In the genomic region with DNA sequence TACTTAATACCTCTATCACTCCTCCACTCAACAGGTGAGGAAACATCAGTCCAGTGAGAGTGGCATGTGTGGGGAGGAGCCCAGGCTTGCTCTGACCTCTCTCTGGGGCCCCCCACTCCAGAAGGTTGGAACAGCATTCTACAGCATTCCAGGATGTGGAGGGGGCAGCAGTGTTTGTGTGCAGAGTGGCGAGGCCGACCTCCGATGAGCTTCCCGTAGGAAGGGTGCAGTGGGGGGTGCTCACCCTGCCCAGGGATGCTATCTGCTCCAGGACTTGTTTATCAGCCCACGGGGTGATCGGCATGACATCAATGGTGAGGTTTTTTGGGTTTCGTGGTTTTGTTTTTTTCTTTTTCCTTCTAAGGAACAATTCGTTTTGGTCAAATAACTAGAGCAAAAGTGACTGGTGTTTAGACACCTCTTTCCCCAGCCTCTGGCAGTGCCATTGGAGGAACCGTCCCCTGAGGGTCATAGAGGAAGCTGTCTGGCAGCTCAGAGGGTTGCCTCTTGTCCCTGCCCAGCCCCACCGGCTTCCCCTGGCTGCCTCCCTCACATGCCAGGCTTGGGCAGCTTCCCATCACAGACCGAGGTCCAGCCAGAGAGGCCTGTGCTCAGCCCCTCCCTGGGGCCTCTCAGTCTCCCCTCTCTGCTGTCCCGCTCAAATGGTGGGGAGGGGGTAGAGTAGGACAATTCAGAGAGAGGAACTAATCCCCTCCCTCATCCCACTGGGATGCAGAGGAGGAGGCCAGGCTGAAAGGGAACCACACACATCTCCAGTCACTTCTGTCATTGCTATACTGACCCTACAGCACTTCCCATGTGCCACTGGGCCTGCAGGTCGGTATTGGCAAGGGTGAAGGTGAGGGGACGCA, we compare ENCODE assay signal across 8 cellular contexts.
DNase-seq lines count a peak whose midpoint lies in the region; ATAC-seq and TF ChIP-seq lines count a peak whose summit lies in the region.

No MANE protein-coding gene starts in this region.

- H3K27ac Mint-ChIP-seq in MCF 10A (ENCODE audit: low read depth, unreplicated experiment) = peak overlapping the region; percentile 89

- H3K27ac ChIP-seq in muscle layer of colon (ENCODE audit: low read depth, low read length) = peak overlapping the region; percentile 44

- peak; percentile 43 for DNase-seq in stimulated activated CD4-positive, alpha-beta T cell treated with anti-CD3 and anti-CD28 coated beads, Interleukin-15, amount 100 ng/mL, for 24 hours
- DNase-seq in stimulated activated CD4-positive, alpha-beta T cell treated with anti-CD3 and anti-CD28 coated beads, Interleukin-4, amount 100 ng/mL, for 24 hours = no peak
- DNase-seq in MCF 10A (ENCODE audit: unreplicated experiment) (no peak), GM13977 (ENCODE audit: low spot score) (no peak)
- no peak for DNase-seq in stimulated activated naive CD4-positive, alpha-beta T cell treated with Interleukin-2 at 50 U/mL for 16 hours (lab: John Stamatoyannopoulos, UW)

- no peaks in the 10 kb centered on the region for H3K36me3 Mint-ChIP-seq in MCF 10A (ENCODE audit: insufficient read depth, unreplicated experiment)

- H3K9me3 ChIP-seq in muscle layer of colon (ENCODE audit: low read length) = no peaks in the 10 kb centered on the region

- H3K27me3 Mint-ChIP-seq in MCF 10A (ENCODE audit: insufficient read depth, unreplicated experiment) = no peaks in the 10 kb centered on the region

- no TSS peak for BruUV-seq in MCF 10A (replicated peaks; lab: Mats Ljungman, UMichigan)

- H3K9ac ChIP-seq in muscle layer of colon (ENCODE audit: low read length) = no peak overlapping the region

- in situ Hi-C loops in GM13977 (cut with MboI; ENCODE audit: low pct_unique_long_range_greater_than_20kb, low sequenced_read_pairs, unreplicated experiment) = loop anchor here (10.0 kb wide), 1 partner anchor 355 kb away; no protein-coding TSS in a partner anchor

- H3K4me3 Mint-ChIP-seq in MCF 10A (ENCODE audit: unreplicated experiment) = no peak overlapping the region

- CTCF ChIA-PET in MCF 10A (lab: Yijun Ruan, JAX) = interaction anchor here (0.5 to 2.1 kb wide), 12 partner anchors 10 to 302 kb away, joined by 3 to 7 read pairs (median 4); no protein-coding TSS in a partner anchor

- H3K27me3 ChIP-seq in muscle layer of colon (ENCODE audit: control insufficient read depth in 1 of 2, insufficient read depth in 2 of 2, low read length in 2 of 2) = no peaks in the 10 kb centered on the region

- H3K4me3 ChIP-seq in muscle layer of colon (ENCODE audit: low read depth in 1 of 2, low read length in 2 of 2) = no peak overlapping the region

- POLR2A ChIA-PET in MCF 10A (lab: Yijun Ruan, JAX) = interaction anchor here (0.6 to 14.4 kb wide), 12 partner anchors 19 to 355 kb away, joined by 3 to 240 read pairs (median 6); a partner anchor contains a TSS

- no peak for TF ChIP-seq CTCF in MCF 10A (IDR thresholded peaks at IDR 0.05; ENCODE audit: unreplicated experiment)
- TF ChIP-seq CTCF in GM13977 (IDR thresholded peaks at IDR 0.05; ENCODE audit: extremely low read depth, insufficient read depth, missing control alignments) = no peak

- no peaks in the 10 kb centered on the region for H3K36me3 ChIP-seq in muscle layer of colon (ENCODE audit: insufficient read depth, low read length)

- H3K4me1 Mint-ChIP-seq in MCF 10A (ENCODE audit: insufficient read depth, unreplicated experiment) = peaks cover 45% of the 10 kb centered on the region

- no peaks in the 10 kb centered on the region for H3K9me3 Mint-ChIP-seq in MCF 10A (ENCODE audit: unreplicated experiment)

- peaks cover 24% of the 10 kb centered on the region for H3K4me1 ChIP-seq in muscle layer of colon (ENCODE audit: insufficient read depth, low read length)

- ATAC-seq in HG03565 (IDR thresholded peaks at IDR 0.05; ENCODE audit: unreplicated experiment) = no peak
- ATAC-seq in GM21447 (IDR thresholded peaks at IDR 0.05; ENCODE audit: unreplicated experiment) = no peak

- intact Hi-C loops in MCF 10A (cut with micrococcal nuclease) = loop anchor here (2.0 to 5.0 kb wide), 2 partner anchors 37 to 49 kb away; no protein-coding TSS in a partner anchor
